ENCODE assay signal across 23 cellular contexts in the genomic region with DNA sequence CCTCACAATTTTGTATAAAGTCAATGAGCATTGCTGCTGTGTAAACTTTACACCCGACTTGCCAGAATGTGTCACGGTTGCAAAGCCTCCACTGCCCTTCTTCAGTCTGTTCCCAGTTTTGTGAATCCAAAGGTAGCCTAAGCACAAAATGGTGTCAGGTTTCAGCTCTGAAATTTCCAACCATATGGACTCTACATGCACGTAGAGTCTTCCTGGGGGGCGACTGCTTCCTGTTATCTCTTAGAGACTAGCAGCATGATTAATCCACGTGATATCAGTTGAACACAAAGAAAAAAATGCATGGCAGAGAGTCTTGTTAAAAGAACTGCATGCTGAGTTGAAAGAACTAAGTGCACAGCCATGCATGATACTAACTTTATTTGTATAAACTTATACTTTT.
A peak's percentile ranks its signal among the peaks of the same experiment; 100 is the strongest.
DNase-seq lines count a peak whose midpoint lies in the region; ATAC-seq, FAIRE-seq and TF ChIP-seq lines count a peak whose summit lies in the region.
"Had no signal": no experiment of that assay in that cellular context is flagged by ENCODE, and none has a peak within 500 bp of the region (broad histone marks: within the 10 kb centered on the region; RNA-seq: fewer than 3 reads in every experiment).

No MANE protein-coding gene starts in this region.

- peak overlapping the region; percentile 48 for H3K4me2 ChIP-seq in astrocyte (ENCODE audit: low read length)

- H3K36me3 ChIP-seq in cardiac muscle cell = no peaks in the 10 kb centered on the region
- H3K36me3 ChIP-seq in right atrium auricular region = no peaks in the 10 kb centered on the region
- no peaks in the 10 kb centered on the region for H3K36me3 ChIP-seq in astrocyte (ENCODE audit: insufficient read depth, low read length)
- H3K36me3 ChIP-seq: ascending aorta, colonic mucosa had no signal

- no peak overlapping the region for H3K27ac ChIP-seq in cardiac muscle cell
- H3K27ac ChIP-seq in right atrium auricular region = no peak overlapping the region
- no peak overlapping the region for H3K27ac ChIP-seq in astrocyte (ENCODE audit: low read depth, low read length)
- H3K27ac ChIP-seq: ascending aorta, colonic mucosa, foreskin keratinocyte, RWPE1 had no signal

- no peak overlapping the region for H3K27ac Mint-ChIP-seq in astrocyte (ENCODE audit: unreplicated experiment)
- H3K27ac Mint-ChIP-seq: activated T-cell treated with anti-CD3 and anti-CD28 coated beads, Interleukin-2, amount 50 U/mL, for 24 hours; IgD-negative memory B cell; mesothelial cell of epicardium had no signal

- no peak for FAIRE-seq in astrocyte (lab: Jason Lieb, UNC)

- no peaks in the 10 kb centered on the region for H3K27me3 Mint-ChIP-seq in astrocyte (ENCODE audit: low read depth, unreplicated experiment)
- H3K27me3 Mint-ChIP-seq: activated T-cell treated with anti-CD3 and anti-CD28 coated beads, Interleukin-2, amount 50 U/mL, for 24 hours; CD4-positive, CD25-positive, alpha-beta regulatory T cell; IgD-negative memory B cell had no signal

- H3K36me3 Mint-ChIP-seq in astrocyte (ENCODE audit: low read depth, unreplicated experiment) = no peaks in the 10 kb centered on the region
- H3K36me3 Mint-ChIP-seq: IgD-negative memory B cell, mesothelial cell of epicardium had no signal

- DNase-seq in cardiac muscle cell (ENCODE audit: low read depth in 1 of 2, low spot score in 1 of 2) (peak; percentile 23 to 35), right atrium auricular region (ENCODE audit: low spot score) (no peak), NCI-H524 (lab: John Stamatoyannopoulos, UW) (peak; percentile 87 to 96), astrocyte (ENCODE audit: low read depth) (no peak), activated gamma-delta T cell (lab: John Stamatoyannopoulos, UW) (no peak), head of caudate nucleus (no peak), HCEC 1CT (no peak)
- DNase-seq: activated CD4-positive, alpha-beta T cell treated with anti-CD3 and anti-CD28 coated beads, Interleukin-2, amount 50 U/mL, for 48 hours; activated naive CD4-positive, alpha-beta T cell treated with anti-CD3 and anti-CD28 coated beads, Interleukin-2, amount 50 U/mL, for 16 hours; activated T-cell treated with anti-CD3 and anti-CD28 coated beads, Interleukin-2, amount 50 U/mL, for 24 hours; CD4-positive, CD25-positive, alpha-beta regulatory T cell; colonic mucosa; DMS79 treated with DMSO at 0.1 percent for 48 hours; foreskin keratinocyte; GOT3; NCI-H2029; NK-92 treated with Interleukin-12 subunit alpha and Interleukin-12 subunit beta, amount 100 ng/mL, for 24 hours had no signal

- H3K79me2 ChIP-seq in astrocyte (ENCODE audit: insufficient read depth, low read length) = no peaks in the 10 kb centered on the region

- intact Hi-C loops in head of caudate nucleus (cut with DNase I) = no loop called here

- H3K9ac ChIP-seq in astrocyte (ENCODE audit: low read length) = no peak overlapping the region

- no peaks in the 10 kb centered on the region for H3K4me1 Mint-ChIP-seq in astrocyte (ENCODE audit: low read depth, unreplicated experiment)
- H3K4me1 Mint-ChIP-seq: IgD-negative memory B cell, mesothelial cell of epicardium, neural crest cell had no signal

- H2AFZ ChIP-seq in astrocyte (ENCODE audit: low read depth, low read length) = peak overlapping the region; percentile 47

- H3K4me3 Mint-ChIP-seq in astrocyte (ENCODE audit: unreplicated experiment) = no peak overlapping the region
- H3K4me3 Mint-ChIP-seq: activated T-cell treated with anti-CD3 and anti-CD28 coated beads, Interleukin-2, amount 50 U/mL, for 24 hours; CD4-positive, CD25-positive, alpha-beta regulatory T cell; IgD-negative memory B cell; mesothelial cell of epicardium; neural crest cell had no signal

- no peaks in the 10 kb centered on the region for H3K27me3 ChIP-seq in cardiac muscle cell
- H3K27me3 ChIP-seq in right atrium auricular region = no peaks in the 10 kb centered on the region
- no peaks in the 10 kb centered on the region for H3K27me3 ChIP-seq in astrocyte (ENCODE audit: insufficient read depth, low read length)
- H3K27me3 ChIP-seq: ascending aorta, colonic mucosa, foreskin keratinocyte had no signal

- H3K9me3 ChIP-seq in cardiac muscle cell (ENCODE audit: low read depth) (no peaks in the 10 kb centered on the region), right atrium auricular region (peaks cover 0 to 7% of the 10 kb centered on the region in 2 donors), astrocyte (ENCODE audit: insufficient read depth, low read depth, low read length) (no peaks in the 10 kb centered on the region)
- H3K9me3 ChIP-seq: ascending aorta, colonic mucosa had no signal

- no peak for ATAC-seq in GM21825 (IDR thresholded peaks at IDR 0.05; ENCODE audit: unreplicated experiment)
- ATAC-seq: foreskin keratinocyte had no signal

- no peak overlapping the region for H3K4me3 ChIP-seq in cardiac muscle cell
- H3K4me3 ChIP-seq in right atrium auricular region = no peak overlapping the region
- no peak overlapping the region for H3K4me3 ChIP-seq in astrocyte (ENCODE audit: insufficient read depth, low read depth, low read length)
- H3K4me3 ChIP-seq: ascending aorta, colonic mucosa had no signal

- no peaks in the 10 kb centered on the region for H3K4me1 ChIP-seq in cardiac muscle cell (ENCODE audit: low read depth)
- H3K4me1 ChIP-seq in right atrium auricular region = no peaks in the 10 kb centered on the region
- H3K4me1 ChIP-seq in astrocyte (ENCODE audit: insufficient read depth, low read length) = no peaks in the 10 kb centered on the region
- H3K4me1 ChIP-seq: ascending aorta, colonic mucosa, foreskin keratinocyte had no signal

- H4K20me1 ChIP-seq in astrocyte (ENCODE audit: insufficient read depth, low read length) = no peaks in the 10 kb centered on the region

- peaks cover 1% of the 10 kb centered on the region for H3K9me3 Mint-ChIP-seq in astrocyte (ENCODE audit: unreplicated experiment)

- no peak for TF ChIP-seq CTCF in cardiac muscle cell (IDR thresholded peaks at IDR 0.05; ENCODE audit: low read depth, low read length)
- TF ChIP-seq CTCF in right atrium auricular region (IDR thresholded peaks at IDR 0.05) = no peak
- TF ChIP-seq CTCF in astrocyte (IDR thresholded peaks at IDR 0.05; ENCODE audit: insufficient read depth, low read depth, low read length) = no peak

Comparison
In these comparisons a context has a peak if more than half of its experiments do, and no peak if none do; other contexts are left out.
1. DNase-seq: peak in cardiac muscle cell (2 of 2) and NCI-H524 (2 of 2); none in right atrium auricular region (single experiment), astrocyte (single experiment), activated gamma-delta T cell (single experiment), head of caudate nucleus (0 of 42) and HCEC 1CT (single experiment).